Comparison of ENCODE assay signal across 8 cellular contexts in the genomic region with DNA sequence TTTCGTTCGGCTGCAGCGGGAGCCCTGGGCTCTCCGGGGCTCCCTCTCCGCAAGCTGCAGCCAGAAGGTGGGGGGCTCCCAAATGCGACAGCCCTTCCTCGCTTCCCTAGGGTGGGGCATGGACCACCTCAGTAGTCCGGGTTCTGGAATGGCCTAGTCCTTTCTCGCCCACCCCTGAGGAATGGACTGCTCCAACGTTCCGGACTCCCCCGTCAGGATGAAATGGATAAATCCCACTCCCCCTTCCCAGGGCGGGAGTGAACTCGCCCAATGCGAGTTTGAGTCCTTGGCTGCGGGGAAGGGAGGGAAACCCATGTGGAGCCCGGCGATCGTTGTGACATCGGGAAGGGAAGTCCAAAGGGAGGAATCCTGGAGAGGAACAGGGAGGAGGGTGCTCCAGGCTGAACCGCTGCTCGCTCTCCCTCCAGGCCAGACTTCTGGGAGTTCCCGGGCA.
DNase-seq lines count a peak whose midpoint lies in the region; ATAC-seq and TF ChIP-seq lines count a peak whose summit lies in the region.

No MANE protein-coding gene starts in this region.

- TF ChIP-seq CTCF in HEK293 (tag by site-specific recombination; IDR thresholded peaks at IDR 0.05): no peak
- no peak for TF ChIP-seq CTCF in astrocyte of the cerebellum (IDR thresholded peaks at IDR 0.05; ENCODE audit: low read depth, low read length, missing control alignments)

- H3K4me3 ChIP-seq in HEK293 (ENCODE audit: low read depth, low read length) (peak overlapping the region; percentile 69), astrocyte of the cerebellum (ENCODE audit: low read depth, low read length) (peak overlapping the region; percentile 62)

- H3K4me1 ChIP-seq in HEK293 (ENCODE audit: control insufficient read depth, insufficient read depth, low read length): peaks cover 6% of the 10 kb centered on the region

- CTCF ChIA-PET in HEK293 (lab: Yijun Ruan, JAX): interaction anchor here (0.9 to 6.6 kb wide), 10 partner anchors 12 to 152 kb away, joined by 3 to 70 read pairs (median 5); partner anchors contain the start of gene LIN7B

- H3K9me3 ChIP-seq in HEK293 (ENCODE audit: control insufficient read depth, insufficient read depth, low read depth, low read length): no peaks in the 10 kb centered on the region

- DNase-seq in C1 segment of cervical spinal cord (lab: John Stamatoyannopoulos, UW) (peak in 11 of 14 donors; percentile 42 to 83 (median 75)), NCI-H748 (lab: John Stamatoyannopoulos, UW; ENCODE audit: unreplicated experiment) (peak; percentile 92), astrocyte of the cerebellum (ENCODE audit: low read depth) (peak; percentile 74), hepatic stellate cell (ENCODE audit: low spot score) (peak; percentile 87), posterior cingulate gyrus (peak; percentile 60 to 96 (median 76))
- DNase-seq in stimulated activated CD4-positive, alpha-beta T cell treated with anti-CD3 and anti-CD28 coated beads, Interleukin-15, amount 100 ng/mL, for 24 hours: no peak

- in situ Hi-C loops in astrocyte of the cerebellum (cut with HindIII; ENCODE audit: low sequenced_read_pairs): no loop called here

- no peaks in the 10 kb centered on the region for H3K36me3 ChIP-seq in HEK293 (ENCODE audit: control insufficient read depth in 2 of 2, insufficient read depth in 1 of 2, low read length in 2 of 2)

- no peak for ATAC-seq in GM19452 (IDR thresholded peaks at IDR 0.05; ENCODE audit: unreplicated experiment)

- H3K27ac ChIP-seq in HEK293 (ENCODE audit: extremely low read depth, low read depth, low read length): peak overlapping the region; percentile 70

- intact Hi-C loops in posterior cingulate gyrus (cut with DNase I): loop anchor here (5.0 kb wide), 2 partner anchors 52 to 58 kb away; no protein-coding TSS in a partner anchor

- POLR2A ChIA-PET in HEK293 (lab: Yijun Ruan, JAX): interaction anchor here (0.5 to 3.8 kb wide), 17 partner anchors 9 to 530 kb away, joined by 3 to 27 read pairs (median 5); partner anchors contain the start of genes DKKL1, GYS1, LIN7B and PPFIA3

TF ChIP-seq in HEK293, 187 proteins besides CTCF, POLR2A, EP300 and RAD21 (continues in another document):
- TF ChIP-seq ZNF10 (tag by site-specific recombination; IDR thresholded peaks at IDR 0.05) (0 out of 2 replicates have a peak, but pooled peaks have one; percentile 38), ZNF785 (tag by site-specific recombination; IDR thresholded peaks at IDR 0.05) (no peak), ZBTB17 (tag by site-specific recombination; IDR thresholded peaks at IDR 0.05) (peak; percentile 86), ZNF398 (tag by site-specific recombination; IDR thresholded peaks at IDR 0.05) (peak; percentile 52; the same call in 1 of the 2 replicates), ZNF596 (tag by site-specific recombination; IDR thresholded peaks at IDR 0.05) (no peak), ZBTB10 (tag by site-specific recombination; IDR thresholded peaks at IDR 0.05) (peak; percentile 82), KLF8 (tag by site-specific recombination; IDR thresholded peaks at IDR 0.05) (0 out of 2 replicates have a peak, but pooled peaks have one; percentile 33), ZBTB6 (tag by site-specific recombination; IDR thresholded peaks at IDR 0.05) (peak; percentile 50; the same call in 1 of the 2 replicates), TCF7L2 (IDR thresholded peaks at IDR 0.05; ENCODE audit: borderline replicate concordance, low read depth, low read length) (peak; percentile 51; the same call in 1 of the 2 replicates), ZXDB (tag by site-specific recombination; IDR thresholded peaks at IDR 0.05) (peak; percentile 64), ZNF610 (tag by site-specific recombination; IDR thresholded peaks at IDR 0.05; ENCODE audit: borderline replicate concordance) (peak; percentile 76), ZBTB48 (tag by site-specific recombination; IDR thresholded peaks at IDR 0.05) (peak; percentile 44; the same call in 1 of the 2 replicates), HIC1 (tag by site-specific recombination; IDR thresholded peaks at IDR 0.05) (no peak), ZNF202 (tag by site-specific recombination; IDR thresholded peaks at IDR 0.05; ENCODE audit: borderline replicate concordance) (no peak), ZNF391 (tag by site-specific recombination; IDR thresholded peaks at IDR 0.05; ENCODE audit: borderline replicate concordance, low read depth) (peak; percentile 83; the same call in 1 of the 2 replicates), ZNF501 (tag by site-specific recombination; IDR thresholded peaks at IDR 0.05) (peak; percentile 71), ZEB2 (tag by site-specific recombination; IDR thresholded peaks at IDR 0.05) (peak; percentile 38; the same call in 1 of the 2 replicates), ZFHX2 (tag by site-specific recombination; conservative IDR thresholded peaks at IDR 0.05) (no peak), BCL11A (tag by site-specific recombination; IDR thresholded peaks at IDR 0.05; ENCODE audit: low read depth) (peak; percentile 38; the same call in 1 of the 2 replicates), KLF10 (tag by site-specific recombination; IDR thresholded peaks at IDR 0.05) (0 out of 2 replicates have a peak, but pooled peaks have one; percentile 10)
- TF ChIP-seq, protein P1, sequence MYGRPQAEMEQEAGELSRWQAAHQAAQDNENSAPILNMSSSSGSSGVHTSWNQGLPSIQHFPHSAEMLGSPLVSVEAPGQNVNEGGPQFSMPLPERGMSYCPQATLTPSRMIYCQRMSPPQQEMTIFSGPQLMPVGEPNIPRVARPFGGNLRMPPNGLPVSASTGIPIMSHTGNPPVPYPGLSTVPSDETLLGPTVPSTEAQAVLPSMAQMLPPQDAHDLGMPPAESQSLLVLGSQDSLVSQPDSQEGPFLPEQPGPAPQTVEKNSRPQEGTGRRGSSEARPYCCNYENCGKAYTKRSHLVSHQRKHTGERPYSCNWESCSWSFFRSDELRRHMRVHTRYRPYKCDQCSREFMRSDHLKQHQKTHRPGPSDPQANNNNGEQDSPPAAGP (tag by site-specific recombination; IDR thresholded peaks at IDR 0.05): no peak; the same call in 1 of the 2 replicates
